ENCODE assay signal across 24 cellular contexts in genomic region chr2:44104855-44105271, GRCh38.
DNase-seq lines count a peak whose midpoint lies in the region; ATAC-seq, FAIRE-seq and TF ChIP-seq lines count a peak whose summit lies in the region.
"Had no signal": no experiment of that assay in that cellular context is flagged by ENCODE, and none has a peak within 500 bp of the region (broad histone marks: within the 10 kb centered on the region; RNA-seq: fewer than 3 reads in every experiment).

No MANE protein-coding gene starts in this region.

- H3K27ac ChIP-seq in RWPE1: no peak overlapping the region
- H3K27ac ChIP-seq: BLaER1 treated with 17β-estradiol and CSF1 and Interleukin-3, amounts not matched to agents 10 nM and 100 nM; Peyer's patch; SJCRH30 had no signal

- peak; percentile 58 for ATAC-seq in activated CD8-positive, alpha-beta T cell treated with anti-CD3 and anti-CD28 coated beads, Interleukin-2, amount 10 ng/mL, durations not matched to agents 7 days and 5 days
- ATAC-seq in activated CD8-positive, alpha-beta T cell treated with anti-CD3 and anti-CD28 coated beads for 36 hours: no peak
- ATAC-seq in left colon: peak; percentile 89
- ATAC-seq: HCT116 had no signal

- intact Hi-C loops in activated CD8-positive, alpha-beta T cell treated with anti-CD3 and anti-CD28 coated beads for 36 hours (cut with micrococcal nuclease): no loop called here
- intact Hi-C loops in left colon (cut with DNase I, micrococcal nuclease): no loop called here

- FAIRE-seq in GM12891 (lab: Jason Lieb, UNC): no peak

- H3K9me3 Mint-ChIP-seq in activated CD8-positive, alpha-beta T cell treated with anti-CD3 and anti-CD28 coated beads, Interleukin-2, amount 10 ng/mL, durations not matched to agents 7 days and 5 days (ENCODE audit: insufficient read depth): no peaks in the 10 kb centered on the region
- no peaks in the 10 kb centered on the region for H3K9me3 Mint-ChIP-seq in activated CD8-positive, alpha-beta T cell treated with anti-CD3 and anti-CD28 coated beads for 36 hours
- H3K9me3 Mint-ChIP-seq: CD4-positive, alpha-beta memory T cell had no signal

- POLR2A ChIA-PET in activated CD8-positive, alpha-beta T cell treated with anti-CD3 and anti-CD28 coated beads, Interleukin-2, amount 10 ng/mL, durations not matched to agents 7 days and 5 days (lab: Charles Lee): interaction anchor here (0.6 kb wide), 1 partner anchor 45 kb away, joined by 3 read pairs; no protein-coding TSS in a partner anchor
- POLR2A ChIA-PET in activated CD8-positive, alpha-beta T cell treated with anti-CD3 and anti-CD28 coated beads for 36 hours (lab: Charles Lee): no interaction called here
- POLR2A ChIA-PET in RWPE1 (lab: Yijun Ruan, JAX; ENCODE audit: low non-redundant PET): no interaction called here

- H3K36me3 Mint-ChIP-seq in activated CD8-positive, alpha-beta T cell treated with anti-CD3 and anti-CD28 coated beads, Interleukin-2, amount 10 ng/mL, durations not matched to agents 7 days and 5 days (ENCODE audit: low read depth): no peaks in the 10 kb centered on the region
- H3K36me3 Mint-ChIP-seq in activated CD8-positive, alpha-beta T cell treated with anti-CD3 and anti-CD28 coated beads for 36 hours (ENCODE audit: low read depth): no peaks in the 10 kb centered on the region
- H3K36me3 Mint-ChIP-seq: CD4-positive, alpha-beta memory T cell had no signal

- no peaks in the 10 kb centered on the region for H3K27me3 Mint-ChIP-seq in activated CD8-positive, alpha-beta T cell treated with anti-CD3 and anti-CD28 coated beads, Interleukin-2, amount 10 ng/mL, durations not matched to agents 7 days and 5 days (ENCODE audit: low read depth)
- peaks cover 2% of the 10 kb centered on the region for H3K27me3 Mint-ChIP-seq in activated CD8-positive, alpha-beta T cell treated with anti-CD3 and anti-CD28 coated beads for 36 hours

- no peak overlapping the region for H3K4me3 Mint-ChIP-seq in activated CD8-positive, alpha-beta T cell treated with anti-CD3 and anti-CD28 coated beads, Interleukin-2, amount 10 ng/mL, durations not matched to agents 7 days and 5 days
- no peak overlapping the region for H3K4me3 Mint-ChIP-seq in activated CD8-positive, alpha-beta T cell treated with anti-CD3 and anti-CD28 coated beads for 36 hours
- H3K4me3 Mint-ChIP-seq: CD4-positive, alpha-beta memory T cell had no signal

- no peak for DNase-seq in activated CD8-positive, alpha-beta T cell treated with anti-CD3 and anti-CD28 coated beads, Interleukin-2, amount 10 ng/mL, durations not matched to agents 7 days and 5 days
- no peak for DNase-seq in activated CD8-positive, alpha-beta T cell treated with anti-CD3 and anti-CD28 coated beads for 36 hours
- peak; percentile 78 for DNase-seq in SW480 (ENCODE audit: low spot score)
- DNase-seq in left colon: no peak
- DNase-seq in ureter (ENCODE audit: low spot score): no peak
- DNase-seq in GM12891 (ENCODE audit: insufficient read length, low spot score): no peak
- no peak for DNase-seq in GM03348 (ENCODE audit: low spot score)
- DNase-seq in RWPE1 (ENCODE audit: low spot score): no peak
- DNase-seq: 8988T; CD4-positive, alpha-beta memory T cell; EL; GF-D8; GOT3; Karpas-422; NCI-H1092 treated with DMSO at 0.1 percent for 48 hours; NCI-H1436 treated with DMSO at 0.1 percent for 48 hours; NCI-H2029 treated with DMSO at 0.1 percent for 48 hours; NCI-H226; NCI-H510A treated with DMSO at 0.1 percent for 48 hours; NCI-H774; Peyer's patch; SJCRH30 had no signal

- H3K4me1 Mint-ChIP-seq in activated CD8-positive, alpha-beta T cell treated with anti-CD3 and anti-CD28 coated beads, Interleukin-2, amount 10 ng/mL, durations not matched to agents 7 days and 5 days (ENCODE audit: low read depth): peaks cover 24% of the 10 kb centered on the region
- H3K4me1 Mint-ChIP-seq in activated CD8-positive, alpha-beta T cell treated with anti-CD3 and anti-CD28 coated beads for 36 hours (ENCODE audit: low read depth): peaks cover 5% of the 10 kb centered on the region

- no peak for TF ChIP-seq POLR2A in GM12891 (IDR thresholded peaks at IDR 0.05; ENCODE audit: low read depth, low read length)

- no peak overlapping the region for H3K27ac Mint-ChIP-seq in activated CD8-positive, alpha-beta T cell treated with anti-CD3 and anti-CD28 coated beads, Interleukin-2, amount 10 ng/mL, durations not matched to agents 7 days and 5 days
- no peak overlapping the region for H3K27ac Mint-ChIP-seq in activated CD8-positive, alpha-beta T cell treated with anti-CD3 and anti-CD28 coated beads for 36 hours
- H3K27ac Mint-ChIP-seq: CD4-positive, alpha-beta memory T cell had no signal

- CTCF ChIA-PET in activated CD8-positive, alpha-beta T cell treated with anti-CD3 and anti-CD28 coated beads, Interleukin-2, amount 10 ng/mL, durations not matched to agents 7 days and 5 days (lab: Charles Lee): interaction anchor here (1.0 kb wide), 1 partner anchor 61 kb away, joined by 3 read pairs; no protein-coding TSS in a partner anchor
- CTCF ChIA-PET in activated CD8-positive, alpha-beta T cell treated with anti-CD3 and anti-CD28 coated beads for 36 hours (lab: Charles Lee): interaction anchor here (2.1 kb wide), 1 partner anchor 16 kb away, joined by 6 read pairs; no protein-coding TSS in a partner anchor
- CTCF ChIA-PET in RWPE1 (lab: Yijun Ruan, JAX): no interaction called here

- TF ChIP-seq CTCF in activated CD8-positive, alpha-beta T cell treated with anti-CD3 and anti-CD28 coated beads for 36 hours (IDR thresholded peaks at IDR 0.05): no peak
- TF ChIP-seq CTCF in RWPE1 (conservative IDR thresholded peaks at IDR 0.05; ENCODE audit: low read depth): no peak

TF ChIP-seq in GM12891, 5 proteins besides CTCF, POLR2A, EP300 and RAD21:
- no peak for TF ChIP-seq SPI1 (IDR thresholded peaks at IDR 0.05; ENCODE audit: low read depth, low read length)
- no peak for TF ChIP-seq TAF1 (IDR thresholded peaks at IDR 0.05; ENCODE audit: low read depth, low read length)
- TF ChIP-seq POLR2AphosphoS5 (IDR thresholded peaks at IDR 0.05; ENCODE audit: low read depth, low read length): no peak
- TF ChIP-seq POU2F2 (IDR thresholded peaks at IDR 0.05; ENCODE audit: low read depth, low read length): no peak
- no peak for TF ChIP-seq PAX5 (IDR thresholded peaks at IDR 0.05; ENCODE audit: insufficient read depth, low read length, severe bottlenecking)
TF ChIP-seq in GM12891: peak in this region for 0.
